In genomic region chr7:73410541-73411131, GRCh38 we compare ENCODE assay signal across 9 cellular contexts. TPM values are rescaled to one million over a fixed set of nuclear protein-coding genes. Genes with fewer than 3 reads are reported as not detected.
DNase-seq lines count a peak whose midpoint lies in the region; TF ChIP-seq lines count a peak whose summit lies in the region.
"Not testable (repeated sequence)": the region's sequence is repeated elsewhere in the genome, so short reads cannot be mapped to it uniquely, and the experiment has no call there.
"Had no signal": no experiment of that assay in that cellular context is flagged by ENCODE, and none has a peak within 500 bp of the region (broad histone marks: within the 10 kb centered on the region; RNA-seq: fewer than 3 reads in every experiment).

No MANE protein-coding gene starts in this region.

- not testable (repeated sequence) for H2BK15ac ChIP-seq in mesendoderm (replicated peaks; ENCODE audit: low read depth)

- not testable (repeated sequence) for H3K27me3 Mint-ChIP-seq in progenitor cell of endocrine pancreas

- H3K9ac ChIP-seq in mesendoderm (ENCODE audit: low read length), result not testable (repeated sequence)

- not testable (repeated sequence) for H2AFZ ChIP-seq in hepatocyte

- H3K4me1 ChIP-seq in breast epithelium; mesendoderm (ENCODE audit: control insufficient read depth, low read depth, low read length): not testable (repeated sequence)
- peaks cover 11% of the 10 kb centered on the region for H3K4me1 ChIP-seq in hepatocyte (ENCODE audit: insufficient read depth)

- in situ Hi-C loops in SK-MEL-5 (cut with HindIII; ENCODE audit: low pct_unique_long_range_greater_than_20kb, low sequenced_read_pairs), result not testable (repeated sequence)

- intact Hi-C loops in breast epithelium (cut with DNase I; ENCODE audit: low total_unique reads), result not testable (repeated sequence)

- not testable (repeated sequence) for H3K27me3 ChIP-seq in breast epithelium; hepatocyte; mesendoderm (ENCODE audit: insufficient read depth, low read length, poor library complexity)

- not testable (repeated sequence) for H4K20me1 ChIP-seq in hepatocyte (ENCODE audit: insufficient read depth, poor library complexity, severe bottlenecking)

- H3K36me3 Mint-ChIP-seq in progenitor cell of endocrine pancreas (ENCODE audit: insufficient read depth), result not testable (repeated sequence)

- not testable (repeated sequence) for H4K8ac ChIP-seq in mesendoderm (ENCODE audit: low read depth, low read length)

- not testable (repeated sequence) for H3K79me1 ChIP-seq in mesendoderm (ENCODE audit: low read length)

- TF ChIP-seq POLR2A in breast epithelium (IDR thresholded peaks at IDR 0.05), result not testable (repeated sequence)

- not testable (repeated sequence) for H2BK120ac ChIP-seq in mesendoderm (ENCODE audit: low read depth, low read length)

- not testable (repeated sequence) for H3K18ac ChIP-seq in mesendoderm (ENCODE audit: low read length)

- peak overlapping the region; percentile 74 for H3K27ac Mint-ChIP-seq in progenitor cell of endocrine pancreas

- H3K36me3 ChIP-seq in breast epithelium; hepatocyte (replicated peaks; ENCODE audit: insufficient read depth, low read depth); mesendoderm (ENCODE audit: control insufficient read depth, insufficient read depth, low read length): not testable (repeated sequence)

- H4K5ac ChIP-seq in mesendoderm (ENCODE audit: low read length), result not testable (repeated sequence)

- H3K9me3 ChIP-seq in breast epithelium; hepatocyte (ENCODE audit: low read depth): not testable (repeated sequence)

- not testable (repeated sequence) for H3K4me1 Mint-ChIP-seq in progenitor cell of endocrine pancreas (ENCODE audit: low read depth)

- not testable (repeated sequence) for H3K23ac ChIP-seq in mesendoderm (ENCODE audit: low read length)

- H3K4me3 Mint-ChIP-seq in progenitor cell of endocrine pancreas (ENCODE audit: low read depth), result not testable (repeated sequence)

- H3K4me2 ChIP-seq in hepatocyte, result peak overlapping the region; percentile 25
- not testable (repeated sequence) for H3K4me2 ChIP-seq in mesendoderm (ENCODE audit: low read length)

- H3K4ac ChIP-seq in mesendoderm (ENCODE audit: low read depth, low read length), result not testable (repeated sequence)

- WGBS in hepatocyte (ENCODE audit: low lambda C conversion rate, missing lambda C conversion rate), result 41% methylated on average over 7 of the region's 15 CpGs
- WGBS in mesendoderm (ENCODE audit: extremely low coverage, insufficient coverage, low lambda C conversion rate), result no CpG with 5 or more reads among the region's 15 CpGs

- H3K56ac ChIP-seq in mesendoderm (ENCODE audit: low read length), result peak overlapping the region; percentile 1

- peak overlapping the region; percentile 74 for H3K27ac ChIP-seq in breast epithelium
- not testable (repeated sequence) for H3K27ac ChIP-seq in hepatocyte; mesendoderm (ENCODE audit: low read depth, low read length)

- peak overlapping the region in 2 of 3 donors; percentile 2 to 26 for H3K4me3 ChIP-seq in breast epithelium
- H3K4me3 ChIP-seq in fibroblast of pulmonary artery (replicated peaks; ENCODE audit: low read depth, low read length); hepatocyte; mesendoderm (ENCODE audit: low read length): not testable (repeated sequence)

- H3K9me3 Mint-ChIP-seq in progenitor cell of endocrine pancreas (ENCODE audit: low read depth), result not testable (repeated sequence)

- H3K9me2 ChIP-seq in hepatocyte (replicated peaks; ENCODE audit: insufficient read depth), result not testable (repeated sequence)

- not testable (repeated sequence) for H2AK5ac ChIP-seq in mesendoderm (ENCODE audit: low read length)

- not testable (repeated sequence) for H2BK5ac ChIP-seq in mesendoderm (ENCODE audit: low read length)

- H3K79me2 ChIP-seq in hepatocyte; mesendoderm (ENCODE audit: control insufficient read depth, insufficient read depth, low read length): not testable (repeated sequence)

- TF ChIP-seq CTCF in breast epithelium (IDR thresholded peaks at IDR 0.05); fibroblast of pulmonary artery (IDR thresholded peaks at IDR 0.05; ENCODE audit: low read length, missing control alignments); hepatocyte (IDR thresholded peaks at IDR 0.05; ENCODE audit: poor library complexity); progenitor cell of endocrine pancreas (IDR thresholded peaks at IDR 0.05; ENCODE audit: unreplicated experiment): not testable (repeated sequence)

- peak; percentile 71 for DNase-seq in HT1080 (ENCODE audit: low read depth)
- peak; percentile 81 for DNase-seq in SK-MEL-5 (ENCODE audit: low read depth, low spot score)
- peak; percentile 63 to 65 for DNase-seq in breast epithelium (ENCODE audit: low spot score in 2 of 2)
- DNase-seq in fibroblast of pulmonary artery (ENCODE audit: low read depth), result peak; percentile 31
- DNase-seq in hepatocyte (ENCODE audit: low spot score), result peak; percentile 42
- not testable (repeated sequence) for DNase-seq in mesendoderm; progenitor cell of endocrine pancreas (ENCODE audit: low spot score, unreplicated experiment)

RNA-seq across cellular contexts. Expression of gene FZD9, which starts 22.9 kb away (rescaled TPM):
- 0.10 TPM in 1 of 2 replicates, not detected in the other for total RNA-seq in HT1080 (2014; rRNA removed; shearing (Covaris generic))
- 0.12 and 0.34 TPM in 2 replicates for polyA plus RNA-seq in HT1080 (2015; cell fraction: cytosol; rRNA removed)
- polyA plus RNA-seq in HT1080 (2015; cell fraction: nucleus; rRNA removed), result 0.06 TPM in 1 of 2 replicates, not detected in the other
- 1.7 and 2.3 TPM in 2 replicates for total RNA-seq in SK-MEL-5 (2014; rRNA removed; shearing (Covaris generic))
- polyA plus RNA-seq in SK-MEL-5 (2015; cell fraction: cytosol; rRNA removed), result 2.1 and 3.2 TPM in 2 replicates
- 0.07 and 0.72 TPM in 2 replicates for polyA plus RNA-seq in SK-MEL-5 (2015; cell fraction: nucleus; rRNA removed)
- total RNA-seq in breast epithelium (1 to 10 TPM in 1 of 3 donors, under 1 TPM in 2; 0.44 to 4.3 (median 0.98) TPM), hepatocyte (0.70 and 1.2 TPM in 2 replicates), progenitor cell of endocrine pancreas (1.6 and 1.8 TPM in 2 replicates)
- polyA plus RNA-seq in hepatocyte, result 2.5 and 2.8 TPM in 2 replicates
- polyA plus RNA-seq in mesendoderm (2013, experiment 1 of 2), result 1.3 TPM
- polyA plus RNA-seq in mesendoderm (2013, experiment 2 of 2), result 1.1 TPM
- total RNA-seq: GM12878, OCI-LY7 had no signal
